ENCODE assay signal across 1 cellular context in genomic region chr14:52641745-52642144, GRCh38.
TF ChIP-seq lines count a peak whose summit lies in the region.

No MANE protein-coding gene starts in this region.

TF ChIP-seq in IMR-90, 13 proteins besides CTCF, POLR2A, EP300 and RAD21 (continued from another document):
- no peak for TF ChIP-seq USF2 (IDR thresholded peaks at IDR 0.05; ENCODE audit: low read depth, low read length)
- TF ChIP-seq NFE2L2 (IDR thresholded peaks at IDR 0.05; ENCODE audit: low read depth, low read length): no peak
- TF ChIP-seq RFX5 (IDR thresholded peaks at IDR 0.05; ENCODE audit: low read depth, low read length): no peak
